In genomic region chr14:68173227-68173972, GRCh38 we compare ENCODE assay signal across 12 cellular contexts.
DNase-seq lines count a peak whose midpoint lies in the region; ATAC-seq, FAIRE-seq and TF ChIP-seq lines count a peak whose summit lies in the region.
"Had no signal": no experiment of that assay in that cellular context is flagged by ENCODE, and none has a peak within 500 bp of the region (broad histone marks: within the 10 kb centered on the region; RNA-seq: fewer than 3 reads in every experiment).

No MANE protein-coding gene starts in this region.

- H3K4me3 ChIP-seq in body of pancreas (no peak overlapping the region), smooth muscle cell (no peak overlapping the region)
- H3K4me3 ChIP-seq in CD4-positive, alpha-beta memory T cell (ENCODE audit: low read length in 2 of 2), result no peak overlapping the region
- H3K4me3 ChIP-seq: BLaER1 treated with 17β-estradiol and CSF1 and Interleukin-3, amounts not matched to agents 10 nM and 100 nM had no signal

- POLR2A ChIA-PET in CD4-positive, alpha-beta memory T cell (lab: Charles Lee; ENCODE audit: partially characterized antibody), result no interaction called here

- no peak overlapping the region for H3K9ac ChIP-seq in smooth muscle cell (ENCODE audit: low read depth)
- H3K9ac ChIP-seq: BLaER1 treated with 17β-estradiol and CSF1 and Interleukin-3, amounts not matched to agents 10 nM and 100 nM had no signal

- H3K9me3 ChIP-seq in body of pancreas, result no peaks in the 10 kb centered on the region
- H3K9me3 ChIP-seq in smooth muscle cell (replicated peaks; ENCODE audit: low read depth), result no peaks in the 10 kb centered on the region
- H3K9me3 ChIP-seq in CD4-positive, alpha-beta memory T cell (ENCODE audit: control insufficient read depth in 1 of 2, low read length in 2 of 2), result no peaks in the 10 kb centered on the region
- H3K9me3 ChIP-seq: BLaER1 treated with 17β-estradiol and CSF1 and Interleukin-3, amounts not matched to agents 10 nM and 100 nM had no signal

- H3K4me3 Mint-ChIP-seq in CD4-positive, alpha-beta memory T cell, result no peak overlapping the region

- H3K36me3 ChIP-seq in body of pancreas (replicated peaks in 1 of 2; ENCODE audit: insufficient read depth in 1 of 2, low read depth in 2 of 2) (no peaks in the 10 kb centered on the region), smooth muscle cell (ENCODE audit: low read depth) (no peaks in the 10 kb centered on the region)
- no peaks in the 10 kb centered on the region for H3K36me3 ChIP-seq in CD4-positive, alpha-beta memory T cell (ENCODE audit: insufficient read depth, low read length)
- H3K36me3 ChIP-seq: BLaER1 treated with 17β-estradiol and CSF1 and Interleukin-3, amounts not matched to agents 10 nM and 100 nM had no signal

- H3K36me3 Mint-ChIP-seq in CD4-positive, alpha-beta memory T cell, result peaks cover 0 to 7% of the 10 kb centered on the region in 2 donors

- no peaks in the 10 kb centered on the region for H4K20me1 ChIP-seq in smooth muscle cell (ENCODE audit: low read depth)
- H4K20me1 ChIP-seq: BLaER1 treated with 17β-estradiol and CSF1 and Interleukin-3, amounts not matched to agents 10 nM and 100 nM had no signal

- H3K27me3 ChIP-seq in body of pancreas (no peaks in the 10 kb centered on the region), smooth muscle cell (ENCODE audit: low read depth) (no peaks in the 10 kb centered on the region)
- H3K27me3 ChIP-seq in CD4-positive, alpha-beta memory T cell (ENCODE audit: insufficient read depth, low read length), result no peaks in the 10 kb centered on the region
- H3K27me3 ChIP-seq: BLaER1 treated with 17β-estradiol and CSF1 and Interleukin-3, amounts not matched to agents 10 nM and 100 nM had no signal

- H3K4me2 ChIP-seq in smooth muscle cell, result peak overlapping the region; percentile 1
- H3K4me2 ChIP-seq: BLaER1 treated with 17β-estradiol and CSF1 and Interleukin-3, amounts not matched to agents 10 nM and 100 nM had no signal

- peaks cover 76% of the 10 kb centered on the region for H3K4me1 ChIP-seq in body of pancreas
- H3K4me1 ChIP-seq in smooth muscle cell (ENCODE audit: low read depth), result peaks cover 22% of the 10 kb centered on the region
- no peaks in the 10 kb centered on the region for H3K4me1 ChIP-seq in CD4-positive, alpha-beta memory T cell (ENCODE audit: insufficient read depth, low read length)
- H3K4me1 ChIP-seq: BLaER1 treated with 17β-estradiol and CSF1 and Interleukin-3, amounts not matched to agents 10 nM and 100 nM had no signal

- peak; percentile 10 for ATAC-seq in body of pancreas
- no peak for ATAC-seq in HG03460 (IDR thresholded peaks at IDR 0.05; ENCODE audit: unreplicated experiment)

- TF ChIP-seq CTCF in body of pancreas (IDR thresholded peaks at IDR 0.05), result no peak
- no peak for TF ChIP-seq CTCF in smooth muscle cell (IDR thresholded peaks at IDR 0.05; ENCODE audit: borderline replicate concordance, insufficient read depth, poor library complexity, severe bottlenecking)

- H3K9me3 Mint-ChIP-seq in CD4-positive, alpha-beta memory T cell, result no peaks in the 10 kb centered on the region

- DNase-seq in GM18507 (ENCODE audit: extremely low spot score, insufficient read length, low read depth) (no peak), body of pancreas (no peak), kidney tubule cell (ENCODE audit: low spot score) (peak; percentile 88), smooth muscle cell (lab: John Stamatoyannopoulos, UW; ENCODE audit: unreplicated experiment) (no peak), NCI-H82 (lab: John Stamatoyannopoulos, UW) (no peak), KG1 (lab: John Stamatoyannopoulos, UW) (no peak)
- no peak for DNase-seq in CD4-positive, alpha-beta memory T cell
- DNase-seq: activated CD4-positive, alpha-beta T cell treated with anti-CD3 and anti-CD28 coated beads, Interleukin-2, amount 50 U/mL, for 4 hours; SIG-M5; T-helper 9 cell had no signal

- WGBS in body of pancreas, 2 donors, result 15 to 21% methylated on average over 1 of the region's 1 CpG
- WGBS in smooth muscle cell (ENCODE audit: low lambda C conversion rate), result 71% methylated on average over 1 of the region's 1 CpG

- H3K4me1 Mint-ChIP-seq in CD4-positive, alpha-beta memory T cell, result no peaks in the 10 kb centered on the region

- H3F3A ChIP-seq in smooth muscle cell (ENCODE audit: low read depth), result peaks cover 14% of the 10 kb centered on the region

- intact Hi-C loops in body of pancreas (cut with DNase I), result no loop called here
- intact Hi-C loops in CD4-positive, alpha-beta memory T cell (cut with micrococcal nuclease), result no loop called here

- H3K27ac ChIP-seq in body of pancreas (peak overlapping the region; percentile 71 to 83 (median 78)), smooth muscle cell (ENCODE audit: low read depth) (peak overlapping the region; percentile 59)
- no peak overlapping the region for H3K27ac ChIP-seq in CD4-positive, alpha-beta memory T cell (ENCODE audit: low read depth, low read length)
- H3K27ac ChIP-seq: BLaER1 treated with 17β-estradiol and CSF1 and Interleukin-3, amounts not matched to agents 10 nM and 100 nM had no signal

- peak; percentile 48 for FAIRE-seq in GM18507 (lab: Jason Lieb, UNC)

- no peak for TF ChIP-seq POLR2A in body of pancreas (IDR thresholded peaks at IDR 0.05)

- H3K27ac Mint-ChIP-seq in CD4-positive, alpha-beta memory T cell, result no peak overlapping the region

- CTCF ChIA-PET in CD4-positive, alpha-beta memory T cell (lab: Charles Lee; ENCODE audit: partially characterized antibody), result no interaction called here

- no peak overlapping the region for H2AFZ ChIP-seq in smooth muscle cell (ENCODE audit: low read depth)

- no peaks in the 10 kb centered on the region for H3K79me2 ChIP-seq in smooth muscle cell (ENCODE audit: low read depth)

- no peaks in the 10 kb centered on the region for H3K27me3 Mint-ChIP-seq in CD4-positive, alpha-beta memory T cell
